In genomic region chr11:115990004-115990447, GRCh38 we compare ENCODE assay signal across 8 cellular contexts.
DNase-seq lines count a peak whose midpoint lies in the region; ATAC-seq, FAIRE-seq and TF ChIP-seq lines count a peak whose summit lies in the region.

No MANE protein-coding gene starts in this region.

- no peak for ATAC-seq in GM18505 (IDR thresholded peaks at IDR 0.05; ENCODE audit: unreplicated experiment)

- H3K9me3 ChIP-seq in MM.1S (replicated peaks; ENCODE audit: insufficient read depth, low read length) = no peaks in the 10 kb centered on the region

- no peaks in the 10 kb centered on the region for H3K27me3 ChIP-seq in MM.1S (replicated peaks; ENCODE audit: insufficient read depth, low read length)

- FAIRE-seq in GM12892 (lab: Jason Lieb, UNC) = peak; percentile 50

- no peak overlapping the region for H3K27ac ChIP-seq in MM.1S (ENCODE audit: low read length)

- no peak overlapping the region for H3K4me3 ChIP-seq in MM.1S (ENCODE audit: low read length)
- H3K4me3 ChIP-seq in epithelial cell of proximal tubule (ENCODE audit: low read depth, low read length) = no peak overlapping the region

- DNase-seq in GM12892 (ENCODE audit: insufficient read length) (peak; percentile 38), MM.1S (no peak), epithelial cell of proximal tubule (ENCODE audit: low read depth) (no peak), posterior cingulate gyrus (peak in 9 of 10 donors; percentile 31 to 90 (median 50)), inferior parietal cortex (ENCODE audit: extremely low spot score) (no peak), SW480 (ENCODE audit: low spot score) (no peak), amniotic stem cell (lab: John Stamatoyannopoulos, UW) (no peak)

- no peaks in the 10 kb centered on the region for H3F3A ChIP-seq in MM.1S (ENCODE audit: insufficient read depth, low read length)

- H3K4me2 ChIP-seq in MM.1S (ENCODE audit: low read depth, low read length) = no peak overlapping the region

- H3K9me2 ChIP-seq in MM.1S (replicated peaks; ENCODE audit: insufficient read depth, low read length) = no peaks in the 10 kb centered on the region

- TF ChIP-seq POLR2A in GM12892 (IDR thresholded peaks at IDR 0.05; ENCODE audit: low read depth, low read length) = no peak
- no peak for TF ChIP-seq POLR2A in GM18505 (IDR thresholded peaks at IDR 0.05; ENCODE audit: borderline replicate concordance, extremely low read depth, insufficient read depth, insufficient read length)

- H3K9ac ChIP-seq in MM.1S (ENCODE audit: low read length) = no peak overlapping the region

- no peak overlapping the region for H2AFZ ChIP-seq in MM.1S (ENCODE audit: low read length)

- no peaks in the 10 kb centered on the region for H4K20me1 ChIP-seq in MM.1S (ENCODE audit: insufficient read depth, low read length)

- H3K79me2 ChIP-seq in MM.1S (ENCODE audit: low read length) = no peaks in the 10 kb centered on the region

- H3K36me3 ChIP-seq in MM.1S (replicated peaks; ENCODE audit: insufficient read depth, low read length) = no peaks in the 10 kb centered on the region

- intact Hi-C loops in posterior cingulate gyrus (cut with DNase I) = no loop called here

- peak; percentile 58 for TF ChIP-seq CTCF in MM.1S (IDR thresholded peaks at IDR 0.05; ENCODE audit: low read length)
- peak; percentile 61 for TF ChIP-seq CTCF in epithelial cell of proximal tubule (conservative IDR thresholded peaks at IDR 0.05; ENCODE audit: low read depth, low read length)

- no peaks in the 10 kb centered on the region for H3K4me1 ChIP-seq in MM.1S (ENCODE audit: low read length)

Comparison
In these comparisons a context has a peak if more than half of its experiments do, and no peak if none do; other contexts are left out.
1. DNase-seq: peak in GM12892 (single experiment) and posterior cingulate gyrus (9 of 10); none in MM.1S (single experiment), epithelial cell of proximal tubule (single experiment), inferior parietal cortex (single experiment), SW480 (single experiment) and amniotic stem cell (single experiment).